ENCODE assay signal across 9 cellular contexts in genomic region chr3:183766745-183767606, GRCh38. TPM values are rescaled to one million over a fixed set of nuclear protein-coding genes. Genes with fewer than 3 reads are reported as not detected.
DNase-seq lines count a peak whose midpoint lies in the region; ATAC-seq and TF ChIP-seq lines count a peak whose summit lies in the region.
"Had no signal": no experiment of that assay in that cellular context is flagged by ENCODE, and none has a peak within 500 bp of the region (broad histone marks: within the 10 kb centered on the region; RNA-seq: fewer than 3 reads in every experiment).

No MANE protein-coding gene starts in this region.

- peak; percentile 76 for ATAC-seq in HG03139 (IDR thresholded peaks at IDR 0.05; ENCODE audit: unreplicated experiment)
- peak; percentile 99 for ATAC-seq in right lobe of liver

- peak; percentile 73 to 87 (median 84) for TF ChIP-seq CTCF in right lobe of liver (IDR thresholded peaks at IDR 0.05)

- intact Hi-C loops in right lobe of liver (cut with DNase I), result loop anchor here in 1 of 2 donors (5.0 kb wide), 1 partner anchor 300 kb away; no protein-coding TSS in a partner anchor

- 44% methylated on average over 8 of the region's 9 CpGs for WGBS in right lobe of liver (ENCODE audit: insufficient coverage, low coverage, low lambda C conversion rate, missing lambda C conversion rate)

- CTCF ChIA-PET in activated CD4-positive, alpha-beta T cell treated with anti-CD3 and anti-CD28 coated beads, Interleukin-2, amount 10 ng/mL, durations not matched to agents 7 days and 5 days (lab: Charles Lee), result interaction anchor here (0.5 to 2.8 kb wide), 23 partner anchors 8 to 578 kb away, joined by 3 to 10 read pairs (median 3); partner anchors contain the start of gene KLHL24

- H3K27me3 ChIP-seq in right lobe of liver, result no peaks in the 10 kb centered on the region
- H3K27me3 ChIP-seq: BLaER1 had no signal

- H3K27ac ChIP-seq in right lobe of liver, result no peak overlapping the region
- H3K27ac ChIP-seq: BLaER1 had no signal

- DNase-seq in NCI-H748 (lab: John Stamatoyannopoulos, UW; ENCODE audit: unreplicated experiment) (peak; percentile 67), NCI-H748 treated with DMSO at 0.1 percent for 48 hours (lab: John Stamatoyannopoulos, UW) (no peak), NCI-H446 treated with DMSO at 0.1 percent for 48 hours (lab: John Stamatoyannopoulos, UW) (peak; percentile 4), dermis blood vessel endothelial cell (peak; percentile 89), right lobe of liver (peak; percentile 66 to 81 (median 69))
- DNase-seq in activated CD4-positive, alpha-beta T cell treated with anti-CD3 and anti-CD28 coated beads, Interleukin-2, amount 10 ng/mL, durations not matched to agents 7 days and 5 days, result peak; percentile 83
- DNase-seq in stimulated activated CD8-positive, alpha-beta memory T cell treated with anti-CD3 and anti-CD28 coated beads, Interleukin-12 subunit alpha, Interleukin-12 subunit beta, amount 100 ng/mL, for 1 hour (ENCODE audit: low read depth), result peak; percentile 47

- H3K27me3 Mint-ChIP-seq in activated CD4-positive, alpha-beta T cell treated with anti-CD3 and anti-CD28 coated beads, Interleukin-2, amount 10 ng/mL, durations not matched to agents 7 days and 5 days, result no peaks in the 10 kb centered on the region

- no peaks in the 10 kb centered on the region for H3K9me3 Mint-ChIP-seq in activated CD4-positive, alpha-beta T cell treated with anti-CD3 and anti-CD28 coated beads, Interleukin-2, amount 10 ng/mL, durations not matched to agents 7 days and 5 days

- H3K4me1 Mint-ChIP-seq in activated CD4-positive, alpha-beta T cell treated with anti-CD3 and anti-CD28 coated beads, Interleukin-2, amount 10 ng/mL, durations not matched to agents 7 days and 5 days, result peaks cover 25% of the 10 kb centered on the region

- H3K4me3 ChIP-seq in right lobe of liver, result no peak overlapping the region
- H3K4me3 ChIP-seq: BLaER1 had no signal

- no peaks in the 10 kb centered on the region for H3K4me1 ChIP-seq in right lobe of liver

- H3K27ac Mint-ChIP-seq in activated CD4-positive, alpha-beta T cell treated with anti-CD3 and anti-CD28 coated beads, Interleukin-2, amount 10 ng/mL, durations not matched to agents 7 days and 5 days, result peak overlapping the region; percentile 34

- TF ChIP-seq POLR2A in right lobe of liver (IDR thresholded peaks at IDR 0.05), result no peak

- peaks cover 0 to 4% (median 0%) of the 10 kb centered on the region in 4 donors for H3K36me3 ChIP-seq in right lobe of liver

- H3K4me3 Mint-ChIP-seq in activated CD4-positive, alpha-beta T cell treated with anti-CD3 and anti-CD28 coated beads, Interleukin-2, amount 10 ng/mL, durations not matched to agents 7 days and 5 days, result no peak overlapping the region

- peaks cover 31% of the 10 kb centered on the region for H3K36me3 Mint-ChIP-seq in activated CD4-positive, alpha-beta T cell treated with anti-CD3 and anti-CD28 coated beads, Interleukin-2, amount 10 ng/mL, durations not matched to agents 7 days and 5 days (ENCODE audit: low read depth)

- H3K9me3 ChIP-seq in right lobe of liver, result no peaks in the 10 kb centered on the region
- H3K9me3 ChIP-seq: BLaER1 had no signal

- POLR2A ChIA-PET in activated CD4-positive, alpha-beta T cell treated with anti-CD3 and anti-CD28 coated beads, Interleukin-2, amount 10 ng/mL, durations not matched to agents 7 days and 5 days (lab: Charles Lee), result no interaction called here

RNA-seq across cellular contexts. Expression of gene MAP6D1, which starts 58.4 kb away (rescaled TPM):
- 1 to 10 TPM in 1 of 2 experiments, under 1 TPM in 1; 0.83 to 1.8 TPM for total RNA-seq in activated CD4-positive, alpha-beta T cell treated with anti-CD3 and anti-CD28 coated beads, Interleukin-2, amount 10 ng/mL, durations not matched to agents 7 days and 5 days
- total RNA-seq in dermis blood vessel endothelial cell (2.6 and 3.0 TPM in 2 replicates), right lobe of liver (under 1 TPM; 0.22 to 0.61 (median 0.37) TPM)
